In the genomic region with DNA sequence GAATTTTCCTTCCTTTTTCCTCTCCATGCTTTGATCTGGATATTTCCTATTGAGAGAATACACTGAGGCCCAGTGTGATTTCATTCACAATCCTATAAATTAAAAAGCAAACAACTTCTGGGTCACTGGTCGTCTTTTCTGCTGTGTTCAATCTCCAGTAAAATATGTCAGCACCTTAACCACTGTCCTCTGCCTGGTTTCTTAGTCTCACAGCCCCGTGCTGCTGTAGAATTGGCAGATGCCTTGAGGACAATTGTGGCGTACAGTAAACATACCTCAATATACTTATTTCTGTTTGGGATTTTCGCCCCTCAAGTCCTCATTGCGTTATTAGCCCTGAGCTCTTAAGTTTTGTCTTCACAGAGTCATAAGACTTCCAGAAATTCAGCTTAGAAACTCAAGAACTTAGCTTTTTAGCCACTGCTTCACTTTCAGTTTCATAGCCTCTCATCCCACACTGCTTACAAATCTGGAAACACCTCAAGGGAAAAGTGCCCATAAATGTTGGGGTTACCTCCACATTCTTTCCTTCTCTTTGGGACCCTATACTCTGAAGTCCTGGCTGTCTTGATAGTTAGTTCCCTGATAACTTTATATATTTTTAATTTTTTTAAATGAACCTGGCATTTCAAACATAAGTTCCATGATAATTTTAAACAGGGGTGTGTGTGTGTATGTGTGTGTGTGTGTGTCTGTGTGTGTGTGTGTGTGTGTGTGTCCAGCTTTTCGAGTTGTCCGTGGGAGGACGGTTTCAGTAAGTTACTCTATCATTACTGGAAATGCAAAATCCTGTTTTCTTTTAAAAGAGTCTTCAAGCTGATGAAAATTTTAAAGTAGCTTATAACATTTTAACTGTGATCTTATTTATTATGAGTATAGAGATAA, we compare ENCODE assay signal across 19 cellular contexts.
DNase-seq lines count a peak whose midpoint lies in the region; ATAC-seq and TF ChIP-seq lines count a peak whose summit lies in the region.
"Had no signal": no experiment of that assay in that cellular context is flagged by ENCODE, and none has a peak within 500 bp of the region (broad histone marks: within the 10 kb centered on the region; RNA-seq: fewer than 3 reads in every experiment).

No MANE protein-coding gene starts in this region.

- DNase-seq in adipocyte (ENCODE audit: low read depth) = no peak
- no peak for DNase-seq in lower lobe of right lung
- DNase-seq in smooth muscle cell (lab: John Stamatoyannopoulos, UW; ENCODE audit: unreplicated experiment) = no peak
- DNase-seq in MG63 = no peak
- no peak for DNase-seq in NCI-H524 (lab: John Stamatoyannopoulos, UW)
- DNase-seq: activated CD4-positive, alpha-beta T cell treated with anti-CD3 and anti-CD28 coated beads for 36 hours; activated naive CD4-positive, alpha-beta T cell treated with Interleukin-2 at 50 U/mL for 16 hours; body of pancreas; COR-L47; GOT3; NCI-H1694 treated with DMSO at 0.1 percent for 48 hours; NCI-H446; SJCRH30; T-helper 9 cell had no signal

- no peaks in the 10 kb centered on the region for H4K20me1 ChIP-seq in smooth muscle cell (ENCODE audit: low read depth)

- H3K9me3 ChIP-seq in HEK293 (ENCODE audit: control insufficient read depth, insufficient read depth, low read depth, low read length) = no peaks in the 10 kb centered on the region
- H3K9me3 ChIP-seq in adipocyte (ENCODE audit: control insufficient read depth, low read length) = no peaks in the 10 kb centered on the region
- no peaks in the 10 kb centered on the region for H3K9me3 ChIP-seq in lower lobe of right lung
- no peaks in the 10 kb centered on the region for H3K9me3 ChIP-seq in smooth muscle cell (replicated peaks; ENCODE audit: low read depth)
- no peaks in the 10 kb centered on the region for H3K9me3 ChIP-seq in MG63
- H3K9me3 ChIP-seq: body of pancreas, SJCRH30 had no signal

- H3K27ac ChIP-seq in HEK293 (ENCODE audit: extremely low read depth, low read depth, low read length) (no peak overlapping the region), lower lobe of right lung (peak overlapping the region; percentile 2), smooth muscle cell (ENCODE audit: low read depth) (no peak overlapping the region)
- H3K27ac ChIP-seq: body of pancreas, hepatocyte, SJCRH30 had no signal

- peak overlapping the region; percentile 38 for H3K9ac ChIP-seq in adipocyte (ENCODE audit: low read length)
- no peak overlapping the region for H3K9ac ChIP-seq in smooth muscle cell (ENCODE audit: low read depth)

- H3K36me3 ChIP-seq in HEK293 (ENCODE audit: control insufficient read depth in 2 of 2, insufficient read depth in 1 of 2, low read length in 2 of 2) = no peaks in the 10 kb centered on the region
- H3K36me3 ChIP-seq in adipocyte (ENCODE audit: control insufficient read depth, insufficient read depth, low read length, severe bottlenecking) = no peaks in the 10 kb centered on the region
- H3K36me3 ChIP-seq in lower lobe of right lung = no peaks in the 10 kb centered on the region
- H3K36me3 ChIP-seq in smooth muscle cell (ENCODE audit: low read depth) = no peaks in the 10 kb centered on the region
- H3K36me3 ChIP-seq in MG63 = no peaks in the 10 kb centered on the region
- H3K36me3 ChIP-seq: SJCRH30 had no signal

- no peak overlapping the region for H2AFZ ChIP-seq in smooth muscle cell (ENCODE audit: low read depth)
- H2AFZ ChIP-seq: hepatocyte had no signal

- 59% methylated on average over 8 of the region's 8 CpGs for WGBS in smooth muscle cell (ENCODE audit: low lambda C conversion rate)

- TF ChIP-seq CTCF in HEK293 (tag by site-specific recombination; IDR thresholded peaks at IDR 0.05) = no peak
- no peak for TF ChIP-seq CTCF in lower lobe of right lung (IDR thresholded peaks at IDR 0.05)
- no peak for TF ChIP-seq CTCF in smooth muscle cell (IDR thresholded peaks at IDR 0.05; ENCODE audit: borderline replicate concordance, insufficient read depth, poor library complexity, severe bottlenecking)

- POLR2A ChIA-PET in HEK293 (lab: Yijun Ruan, JAX) = interaction anchor here (0.6 kb wide), 1 partner anchor 174 kb away, joined by 3 read pairs; no protein-coding TSS in a partner anchor

- peak overlapping the region; percentile 38 for H3K4me2 ChIP-seq in smooth muscle cell
- H3K4me2 ChIP-seq: hepatocyte had no signal

- no peaks in the 10 kb centered on the region for H3K79me2 ChIP-seq in smooth muscle cell (ENCODE audit: low read depth)
- H3K79me2 ChIP-seq: hepatocyte had no signal

- peaks cover 5% of the 10 kb centered on the region; the same call in 1 of the 2 replicates for H3K4me1 ChIP-seq in HEK293 (ENCODE audit: control insufficient read depth, insufficient read depth, low read length)
- peaks cover 23% of the 10 kb centered on the region for H3K4me1 ChIP-seq in adipocyte (ENCODE audit: control insufficient read depth, insufficient read depth, low read length)
- H3K4me1 ChIP-seq in lower lobe of right lung = peaks cover 11% of the 10 kb centered on the region
- no peaks in the 10 kb centered on the region for H3K4me1 ChIP-seq in smooth muscle cell (ENCODE audit: low read depth)
- H3K4me1 ChIP-seq: SJCRH30 had no signal

- intact Hi-C loops in lower lobe of right lung (cut with DNase I) = no loop called here

- H3F3A ChIP-seq in smooth muscle cell (ENCODE audit: low read depth) = no peaks in the 10 kb centered on the region

- ATAC-seq in lower lobe of right lung (peak in 1 of 2 donors; percentile 69), GM21367 (IDR thresholded peaks at IDR 0.05; ENCODE audit: unreplicated experiment) (no peak), GM19328 (IDR thresholded peaks at IDR 0.05; ENCODE audit: unreplicated experiment) (no peak)
- ATAC-seq: activated CD4-positive, alpha-beta T cell treated with anti-CD3 and anti-CD28 coated beads for 36 hours; body of pancreas; esophagus mucosa had no signal

- CTCF ChIA-PET in HEK293 (lab: Yijun Ruan, JAX) = no interaction called here

- H3K27me3 ChIP-seq in adipocyte (replicated peaks; ENCODE audit: control insufficient read depth, insufficient read depth, low read length) = peaks cover 19% of the 10 kb centered on the region
- no peaks in the 10 kb centered on the region for H3K27me3 ChIP-seq in lower lobe of right lung (ENCODE audit: low read depth)
- H3K27me3 ChIP-seq in smooth muscle cell (ENCODE audit: low read depth) = peaks cover 11% of the 10 kb centered on the region
- H3K27me3 ChIP-seq in MG63 = no peaks in the 10 kb centered on the region
- H3K27me3 ChIP-seq: body of pancreas, SJCRH30 had no signal

- H3K4me3 ChIP-seq in HEK293 (ENCODE audit: low read depth, low read length) (no peak overlapping the region), adipocyte (ENCODE audit: low read length) (peak overlapping the region; percentile 73), lower lobe of right lung (no peak overlapping the region), smooth muscle cell (no peak overlapping the region), MG63 (no peak overlapping the region)
- H3K4me3 ChIP-seq: body of pancreas, hepatocyte, SJCRH30 had no signal

TF ChIP-seq in HEK293, 187 proteins besides CTCF, POLR2A, EP300 and RAD21:
- TF ChIP-seq EGR2 (tag by site-specific recombination; IDR thresholded peaks at IDR 0.05; ENCODE audit: low read depth) = 0 out of 2 replicates have a peak, but pooled peaks have one; percentile 16
- no peak for TF ChIP-seq ZNF121 (tag by site-specific recombination; IDR thresholded peaks at IDR 0.05)
- TF ChIP-seq, protein P1, sequence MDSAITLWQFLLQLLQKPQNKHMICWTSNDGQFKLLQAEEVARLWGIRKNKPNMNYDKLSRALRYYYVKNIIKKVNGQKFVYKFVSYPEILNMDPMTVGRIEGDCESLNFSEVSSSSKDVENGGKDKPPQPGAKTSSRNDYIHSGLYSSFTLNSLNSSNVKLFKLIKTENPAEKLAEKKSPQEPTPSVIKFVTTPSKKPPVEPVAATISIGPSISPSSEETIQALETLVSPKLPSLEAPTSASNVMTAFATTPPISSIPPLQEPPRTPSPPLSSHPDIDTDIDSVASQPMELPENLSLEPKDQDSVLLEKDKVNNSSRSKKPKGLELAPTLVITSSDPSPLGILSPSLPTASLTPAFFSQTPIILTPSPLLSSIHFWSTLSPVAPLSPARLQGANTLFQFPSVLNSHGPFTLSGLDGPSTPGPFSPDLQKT (IDR thresholded peaks at IDR 0.05; ENCODE audit: borderline replicate concordance, low read depth, low read length) = no peak
- TF ChIP-seq, protein P2, sequence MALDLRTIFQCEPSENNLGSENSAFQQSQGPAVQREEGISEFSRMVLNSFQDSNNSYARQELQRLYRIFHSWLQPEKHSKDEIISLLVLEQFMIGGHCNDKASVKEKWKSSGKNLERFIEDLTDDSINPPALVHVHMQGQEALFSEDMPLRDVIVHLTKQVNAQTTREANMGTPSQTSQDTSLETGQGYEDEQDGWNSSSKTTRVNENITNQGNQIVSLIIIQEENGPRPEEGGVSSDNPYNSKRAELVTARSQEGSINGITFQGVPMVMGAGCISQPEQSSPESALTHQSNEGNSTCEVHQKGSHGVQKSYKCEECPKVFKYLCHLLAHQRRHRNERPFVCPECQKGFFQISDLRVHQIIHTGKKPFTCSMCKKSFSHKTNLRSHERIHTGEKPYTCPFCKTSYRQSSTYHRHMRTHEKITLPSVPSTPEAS (tag by site-specific recombination; IDR thresholded peaks at IDR 0.05) = 0 out of 2 replicates have a peak, but pooled peaks have one; percentile 42
- no peak for TF ChIP-seq ZNF433 (tag by site-specific recombination; IDR thresholded peaks at IDR 0.05; ENCODE audit: low read depth)
- 0 out of 2 replicates have a peak, but pooled peaks have one; percentile 9 for TF ChIP-seq ZNF335 (tag by site-specific recombination; conservative IDR thresholded peaks at IDR 0.05)
- TF ChIP-seq ZFHX2 (tag by site-specific recombination; conservative IDR thresholded peaks at IDR 0.05) = peak; percentile 42
- TF ChIP-seq ZBTB1 (tag by site-specific recombination; IDR thresholded peaks at IDR 0.05) = no peak
- no peak for TF ChIP-seq ZNF354C (tag by site-specific recombination; IDR thresholded peaks at IDR 0.05; ENCODE audit: borderline replicate concordance, low read depth)
